Comparison of ENCODE assay signal across 2 cellular contexts in the genomic region with DNA sequence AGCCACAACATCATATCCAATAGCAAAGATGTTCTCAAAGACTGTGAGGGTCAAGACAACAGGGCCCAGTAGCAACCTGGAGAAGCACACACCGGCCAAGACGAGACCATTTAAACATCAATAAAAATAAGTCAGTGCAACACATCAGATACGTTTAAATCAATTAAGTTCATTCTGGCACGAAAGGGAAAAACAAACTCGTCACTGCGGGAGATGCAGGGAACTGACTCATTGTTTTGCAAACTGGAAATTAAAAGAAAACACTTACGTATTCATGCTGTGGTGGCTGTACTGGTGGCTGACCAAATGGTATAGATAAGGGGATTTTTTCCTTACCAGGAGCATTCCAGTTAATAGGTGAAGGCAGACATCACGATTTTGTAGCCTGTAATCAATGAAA.
TF ChIP-seq lines count a peak whose summit lies in the region.

No MANE protein-coding gene starts in this region.

TF ChIP-seq in IMR-90, 13 proteins besides CTCF, POLR2A, EP300 and RAD21:
- no peak for TF ChIP-seq RCOR1 (IDR thresholded peaks at IDR 0.05; ENCODE audit: insufficient replicate concordance, low read length)
- no peak for TF ChIP-seq SMC3 (IDR thresholded peaks at IDR 0.05; ENCODE audit: low read depth, low read length)
- TF ChIP-seq, protein P1, sequence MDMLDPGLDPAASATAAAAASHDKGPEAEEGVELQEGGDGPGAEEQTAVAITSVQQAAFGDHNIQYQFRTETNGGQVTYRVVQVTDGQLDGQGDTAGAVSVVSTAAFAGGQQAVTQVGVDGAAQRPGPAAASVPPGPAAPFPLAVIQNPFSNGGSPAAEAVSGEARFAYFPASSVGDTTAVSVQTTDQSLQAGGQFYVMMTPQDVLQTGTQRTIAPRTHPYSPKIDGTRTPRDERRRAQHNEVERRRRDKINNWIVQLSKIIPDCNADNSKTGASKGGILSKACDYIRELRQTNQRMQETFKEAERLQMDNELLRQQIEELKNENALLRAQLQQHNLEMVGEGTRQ (IDR thresholded peaks at IDR 0.05; ENCODE audit: low read depth, low read length), result no peak
- TF ChIP-seq FOS (IDR thresholded peaks at IDR 0.05; ENCODE audit: low read depth, low read length), result no peak
- TF ChIP-seq RFX5 (IDR thresholded peaks at IDR 0.05; ENCODE audit: low read depth, low read length), result no peak
- no peak for TF ChIP-seq ELK1 (IDR thresholded peaks at IDR 0.05; ENCODE audit: borderline replicate concordance, low read depth, low read length)
- TF ChIP-seq MAZ (IDR thresholded peaks at IDR 0.05; ENCODE audit: borderline replicate concordance, low read depth, low read length), result no peak
- no peak for TF ChIP-seq CEBPB (IDR thresholded peaks at IDR 0.05; ENCODE audit: low read depth, low read length)
- no peak for TF ChIP-seq BHLHE40 (IDR thresholded peaks at IDR 0.05; ENCODE audit: low read depth, low read length)
- TF ChIP-seq CHD1 (IDR thresholded peaks at IDR 0.05; ENCODE audit: low read depth, low read length), result no peak
- TF ChIP-seq MXI1 (IDR thresholded peaks at IDR 0.05; ENCODE audit: borderline replicate concordance, low read depth, low read length), result no peak
- TF ChIP-seq NFE2L2 (IDR thresholded peaks at IDR 0.05; ENCODE audit: low read depth, low read length), result no peak
- no peak for TF ChIP-seq MAFK (IDR thresholded peaks at IDR 0.05; ENCODE audit: low read depth, low read length)

TF ChIP-seq in endothelial cell of umbilical vein, 7 proteins besides CTCF, POLR2A, EP300 and RAD21:
- no peak for TF ChIP-seq GATA2 (IDR thresholded peaks at IDR 0.05; ENCODE audit: insufficient read depth, insufficient read length, low read depth, low read length)
TF ChIP-seq in endothelial cell of umbilical vein: peak in this region for 0.
